14 cellular contexts compared by ENCODE assay signal in genomic region chr17:28379814-28380571, GRCh38. TPM values are rescaled to one million over a fixed set of nuclear protein-coding genes. Genes with fewer than 3 reads are reported as not detected.
DNase-seq lines count a peak whose midpoint lies in the region; ATAC-seq and TF ChIP-seq lines count a peak whose summit lies in the region.
"Had no signal": no experiment of that assay in that cellular context is flagged by ENCODE, and none has a peak within 500 bp of the region (broad histone marks: within the 10 kb centered on the region; RNA-seq: fewer than 3 reads in every experiment).

No MANE protein-coding gene starts in this region.

- in situ Hi-C loops in mammary epithelial cell (cut with MboI; ENCODE audit: low sequenced_read_pairs in 2 of 2): no loop called here

- H3K9me3 Mint-ChIP-seq in Caco-2 (ENCODE audit: unreplicated experiment): no peaks in the 10 kb centered on the region

- 25% methylated on average over 8 of the region's 8 CpGs for whole genome bisulfite sequencing in mammary epithelial cell (ENCODE audit: low coverage, missing lambda C conversion rate)

- ATAC-seq in lower lobe of right lung (peak; percentile 29 to 54), HG03439 (IDR thresholded peaks at IDR 0.05; ENCODE audit: unreplicated experiment) (no peak), GM18502 (IDR thresholded peaks at IDR 0.05; ENCODE audit: poor library complexity, unreplicated experiment) (no peak)

- no peak overlapping the region for H3K9ac ChIP-seq in mammary epithelial cell (ENCODE audit: insufficient read depth, low read length)

- peak overlapping the region; percentile 5 for H3K27ac Mint-ChIP-seq in Caco-2 (ENCODE audit: unreplicated experiment)

- peak overlapping the region; percentile 61 for H3K4me2 ChIP-seq in mammary epithelial cell (ENCODE audit: insufficient read depth, low read depth, low read length)

- dilution Hi-C loops in mammary epithelial cell (cut with HindIII; ENCODE audit: low sequenced_read_pairs): loop anchor here (10.0 kb wide), 1 partner anchor 155 kb away; no protein-coding TSS in a partner anchor

- no peaks in the 10 kb centered on the region for H3K36me3 Mint-ChIP-seq in Caco-2 (ENCODE audit: insufficient read depth, unreplicated experiment)

- no peaks in the 10 kb centered on the region for H3K27me3 ChIP-seq in Caco-2 (replicated peaks; ENCODE audit: control insufficient read depth, insufficient read depth, low read length)
- H3K27me3 ChIP-seq in mammary epithelial cell (ENCODE audit: insufficient read depth, low read length): no peaks in the 10 kb centered on the region
- H3K27me3 ChIP-seq in lower lobe of right lung (ENCODE audit: low read depth): no peaks in the 10 kb centered on the region
- H3K27me3 ChIP-seq: tibial artery had no signal

- H3K4me3 Mint-ChIP-seq in Caco-2 (ENCODE audit: unreplicated experiment): peak overlapping the region; percentile 18

- peak; percentile 84 to 86 for DNase-seq in Caco-2
- DNase-seq in NCI-H460 (ENCODE audit: extremely low read depth, low read depth): peak; percentile 40
- DNase-seq in mammary epithelial cell: peak; percentile 99
- no peak for DNase-seq in lower lobe of right lung
- DNase-seq in SKM-1 treated with dmso at 0.1 percent for 144 hours (lab: John Stamatoyannopoulos, UW; ENCODE audit: unreplicated experiment): no peak
- DNase-seq in NCI-H2227 (lab: John Stamatoyannopoulos, UW; ENCODE audit: unreplicated experiment): no peak
- DNase-seq: COR-L47; effector memory CD4-positive, alpha-beta T cell; T-helper 1 cell; tibial artery had no signal

- H3K4me3 ChIP-seq in Caco-2 (ENCODE audit: low read depth, low read length) (no peak overlapping the region), mammary epithelial cell (replicated peaks in 1 of 3; ENCODE audit: insufficient read depth in 1 of 3, low read depth in 2 of 3, low read length in 3 of 3) (no peak overlapping the region), lower lobe of right lung (no peak overlapping the region)
- H3K4me3 ChIP-seq: tibial artery had no signal

- H3K27ac ChIP-seq in mammary epithelial cell (ENCODE audit: insufficient read depth, low read depth, low read length) (peak overlapping the region; percentile 64), lower lobe of right lung (peak overlapping the region; percentile 44)
- H3K27ac ChIP-seq: tibial artery had no signal

- no peaks in the 10 kb centered on the region for H3K79me2 ChIP-seq in mammary epithelial cell (ENCODE audit: insufficient read depth, low read length)

- H3K27me3 Mint-ChIP-seq in Caco-2 (ENCODE audit: insufficient read depth, unreplicated experiment): no peaks in the 10 kb centered on the region

- peak overlapping the region; percentile 86 for H2AFZ ChIP-seq in mammary epithelial cell (ENCODE audit: low read depth, low read length)

- POLR2A ChIA-PET in Caco-2 (lab: Charles Lee): interaction anchor here (0.6 to 1.6 kb wide), 4 partner anchors 10 to 44 kb away, joined by 3 to 9 read pairs (median 4); partner anchors contain the start of genes IFT20, POLDIP2, TNFAIP1 and VTN

- BruUV-seq in Caco-2 (replicated peaks; lab: Mats Ljungman, UMichigan): no TSS peak
- no TSS peak for BruUV-seq in mammary epithelial cell (replicated peaks; lab: Mats Ljungman, UMichigan)

- CTCF ChIA-PET in Caco-2 (lab: Charles Lee): interaction anchor here (1.2 to 2.1 kb wide), 4 partner anchors 10 to 86 kb away, joined by 3 to 11 read pairs (median 6); partner anchors contain the start of gene VTN
- CTCF ChIA-PET in mammary epithelial cell (lab: Charles Lee; ENCODE audit: low non-redundant PET): no interaction called here

- intact Hi-C loops in Caco-2 (cut with micrococcal nuclease; ENCODE audit: unreplicated experiment) (loop anchor here (1.0 kb wide), 2 partner anchors 9 to 26 kb away; partner anchors contain the start of genes SARM1 and SLC46A1), mammary epithelial cell (cut with micrococcal nuclease) (loop anchor here (1.0 kb wide), 1 partner anchor 27 kb away; no protein-coding TSS in a partner anchor), lower lobe of right lung (cut with DNase I) (no loop called here)

- H3K4me1 Mint-ChIP-seq in Caco-2 (ENCODE audit: low read depth, unreplicated experiment): peaks cover 16% of the 10 kb centered on the region

- H3K4me1 ChIP-seq in Caco-2: peaks cover 17% of the 10 kb centered on the region
- peaks cover 13% of the 10 kb centered on the region for H3K4me1 ChIP-seq in mammary epithelial cell (ENCODE audit: insufficient read depth, low read length)
- peaks cover 24% of the 10 kb centered on the region for H3K4me1 ChIP-seq in lower lobe of right lung
- H3K4me1 ChIP-seq: tibial artery had no signal

- H3K9me3 ChIP-seq in Caco-2 (no peaks in the 10 kb centered on the region), mammary epithelial cell (replicated peaks; ENCODE audit: insufficient read depth, low read length) (no peaks in the 10 kb centered on the region), lower lobe of right lung (no peaks in the 10 kb centered on the region)
- H3K9me3 ChIP-seq: tibial artery had no signal

- H3K36me3 ChIP-seq in Caco-2 (ENCODE audit: control insufficient read depth, insufficient read depth, low read length): no peaks in the 10 kb centered on the region
- no peaks in the 10 kb centered on the region for H3K36me3 ChIP-seq in mammary epithelial cell (ENCODE audit: insufficient read depth, low read length)
- H3K36me3 ChIP-seq in lower lobe of right lung: no peaks in the 10 kb centered on the region

- TF ChIP-seq CTCF in Caco-2 (IDR thresholded peaks at IDR 0.05; ENCODE audit: insufficient read depth in 1 of 2, low read depth in 1 of 2, low read length in 1 of 2, severe bottlenecking in 1 of 2, unreplicated experiment in 1 of 2) (no peak), mammary epithelial cell (conservative IDR thresholded peaks at IDR 0.05 in 1 of 2, IDR thresholded peaks at IDR 0.05 in 1 of 2; ENCODE audit: extremely low read depth in 1 of 2, insufficient read depth in 1 of 2, low read depth in 1 of 2, low read length in 2 of 2) (no peak), lower lobe of right lung (IDR thresholded peaks at IDR 0.05) (no peak)

- no peaks in the 10 kb centered on the region for H4K20me1 ChIP-seq in mammary epithelial cell (ENCODE audit: insufficient read depth, low read length)

RNA-seq across cellular contexts. Expression of gene SARM1, which starts 8.5 kb away (rescaled TPM):
- total RNA-seq in Caco-2 (2022) (32.8 and 34.4 TPM in 2 replicates), mammary epithelial cell (1 to 10 TPM; 4.8 to 8.7 TPM), lower lobe of right lung (14.1 TPM)
- total RNA-seq in NCI-H460 (2014; rRNA removed; shearing (Covaris generic)): 4.5 and 6.1 TPM in 2 replicates
- polyA plus RNA-seq in NCI-H460 (2014; cell fraction: nucleus; rRNA removed): 7.0 and 12.9 TPM in 2 replicates
- polyA plus RNA-seq in mammary epithelial cell: 0.97 TPM
- polyA minus RNA-seq in mammary epithelial cell: 0.67 TPM

RNA-seq across cellular contexts. Expression of gene VTN, which starts 9.9 kb away (rescaled TPM):
- total RNA-seq in Caco-2 (2022): 273 and 298 TPM in 2 replicates
- 7.1 and 7.6 TPM in 2 replicates for total RNA-seq in NCI-H460 (2014; rRNA removed; shearing (Covaris generic))
- polyA plus RNA-seq in NCI-H460 (2014; cell fraction: nucleus; rRNA removed): 9.9 and 10.8 TPM in 2 replicates
- not detected for total RNA-seq in mammary epithelial cell
- polyA plus RNA-seq in mammary epithelial cell: not detected
- polyA minus RNA-seq in mammary epithelial cell: not detected
- 1.3 TPM for total RNA-seq in lower lobe of right lung
- total RNA-seq: renal cortical epithelial cell had no signal

RNA-seq across cellular contexts. Expression of gene SEBOX, which starts 15.0 kb away (rescaled TPM):
- total RNA-seq in Caco-2 (2022): not detected in 2 replicates
- total RNA-seq in NCI-H460 (2014; rRNA removed; shearing (Covaris generic)): not detected in 2 replicates
- not detected in 2 replicates for polyA plus RNA-seq in NCI-H460 (2014; cell fraction: nucleus; rRNA removed)
- not detected for total RNA-seq in mammary epithelial cell
- not detected for polyA plus RNA-seq in mammary epithelial cell
- not detected for polyA minus RNA-seq in mammary epithelial cell
- not detected for total RNA-seq in lower lobe of right lung
- total RNA-seq: renal cortical epithelial cell had no signal
- polyA plus RNA-seq: adipose tissue had no signal

RNA-seq across cellular contexts. Expression of gene POLDIP2, which starts 22.7 kb away (rescaled TPM):
- total RNA-seq in Caco-2 (2022) (257 and 265 TPM in 2 replicates), mammary epithelial cell (10 to 100 TPM; 76.3 to 80.5 TPM), lower lobe of right lung (54.7 TPM)
- 149 and 160 TPM in 2 replicates for total RNA-seq in NCI-H460 (2014; rRNA removed; shearing (Covaris generic))
- 103 and 126 TPM in 2 replicates for polyA plus RNA-seq in NCI-H460 (2014; cell fraction: nucleus; rRNA removed)
- 99.9 TPM for polyA plus RNA-seq in mammary epithelial cell
- 71.4 TPM for polyA minus RNA-seq in mammary epithelial cell

RNA-seq across cellular contexts. Expression of gene SLC46A1, which starts 26.0 kb away (rescaled TPM):
- 114 and 128 TPM in 2 replicates for total RNA-seq in Caco-2 (2022)
- 11.1 and 11.3 TPM in 2 replicates for total RNA-seq in NCI-H460 (2014; rRNA removed; shearing (Covaris generic))
- 17.3 and 18.5 TPM in 2 replicates for polyA plus RNA-seq in NCI-H460 (2014; cell fraction: nucleus; rRNA removed)
- 10 to 100 TPM; 15.3 to 47.8 TPM for total RNA-seq in mammary epithelial cell
- polyA plus RNA-seq in mammary epithelial cell: 11.6 TPM
- 12.0 TPM for polyA minus RNA-seq in mammary epithelial cell
- 23.3 TPM for total RNA-seq in lower lobe of right lung

Comparison
In these comparisons a context has a peak if more than half of its experiments do, and no peak if none do; other contexts are left out.
1. DNase-seq: peak in Caco-2 (2 of 2), NCI-H460 (single experiment) and mammary epithelial cell (single experiment); none in lower lobe of right lung (single experiment), SKM-1 treated with dmso at 0.1 percent for 144 hours (single experiment) and NCI-H2227 (single experiment).
2. ATAC-seq: peak in lower lobe of right lung (2 of 2); none in HG03439 (single experiment) and GM18502 (single experiment).
3. RNA of gene VTN, which starts 9.9 kb away (total RNA-seq): 273 to 298 TPM in Caco-2; 7.1 to 7.6 TPM in NCI-H460, 1.3 TPM in lower lobe of right lung (single experiment) and not detected in mammary epithelial cell; every median in the first group is over 10 times any median in the second.